In genomic region chr2:105789745-105790466, GRCh38 we compare ENCODE assay signal across 8 cellular contexts. TPM values are rescaled to one million over a fixed set of nuclear protein-coding genes. Genes with fewer than 3 reads are reported as not detected.
A peak's percentile ranks its signal among the peaks of the same experiment; 100 is the strongest.
DNase-seq lines count a peak whose midpoint lies in the region; ATAC-seq and TF ChIP-seq lines count a peak whose summit lies in the region.

No MANE protein-coding gene starts in this region.

- TF ChIP-seq CTCF in AG10803 (conservative IDR thresholded peaks at IDR 0.05; ENCODE audit: low read length) (peak; percentile 27), brain microvascular endothelial cell (IDR thresholded peaks at IDR 0.05; ENCODE audit: low read depth, low read length, missing control alignments) (peak; percentile 13), left lung (IDR thresholded peaks at IDR 0.05) (no peak), suprapubic skin (IDR thresholded peaks at IDR 0.05) (no peak)

- H3K36me3 ChIP-seq in brain microvascular endothelial cell (replicated peaks) (no peaks in the 10 kb centered on the region), left lung (no peaks in the 10 kb centered on the region), suprapubic skin (no peaks in the 10 kb centered on the region)

- ATAC-seq in GM19035 (IDR thresholded peaks at IDR 0.05; ENCODE audit: unreplicated experiment) = peak; percentile 59
- peak; percentile 53 for ATAC-seq in HG03280 (IDR thresholded peaks at IDR 0.05; ENCODE audit: unreplicated experiment)
- peak; percentile 58 for ATAC-seq in left lung
- ATAC-seq in HG02852 (IDR thresholded peaks at IDR 0.05; ENCODE audit: unreplicated experiment) = no peak

- H3K27me3 ChIP-seq in brain microvascular endothelial cell (replicated peaks) (no peaks in the 10 kb centered on the region), left lung (no peaks in the 10 kb centered on the region), suprapubic skin (no peaks in the 10 kb centered on the region)

- TF ChIP-seq EP300 in suprapubic skin (IDR thresholded peaks at IDR 0.05) = no peak

- H3K4me1 ChIP-seq in left lung (peaks cover 12 to 74% of the 10 kb centered on the region in 2 donors), suprapubic skin (peaks cover 46% of the 10 kb centered on the region)

- H3K9me3 ChIP-seq in left lung = no peaks in the 10 kb centered on the region
- no peaks in the 10 kb centered on the region for H3K9me3 ChIP-seq in suprapubic skin

- intact Hi-C loops in left lung (cut with DNase I) = no loop called here

- WGBS in suprapubic skin = 24% methylated on average over 11 of the region's 11 CpGs

- H3K27ac ChIP-seq in brain microvascular endothelial cell (no peak overlapping the region), left lung (peak overlapping the region in 1 of 2 donors; percentile 30), suprapubic skin (peak overlapping the region; percentile 50)

- peak; percentile 75 for DNase-seq in AG10803 (ENCODE audit: low read depth)
- DNase-seq in T follicular helper cell (ENCODE audit: low read depth) = peak; percentile 61
- DNase-seq in brain microvascular endothelial cell = peak; percentile 40
- DNase-seq in left lung = no peak
- no peak for DNase-seq in suprapubic skin (ENCODE audit: low spot score in 2 of 2)

- no peak overlapping the region for H3K4me3 ChIP-seq in AG10803 (ENCODE audit: low read length)
- no peak overlapping the region for H3K4me3 ChIP-seq in brain microvascular endothelial cell (ENCODE audit: low read depth, low read length)
- no peak overlapping the region for H3K4me3 ChIP-seq in left lung
- H3K4me3 ChIP-seq in suprapubic skin = peak overlapping the region; percentile 2

- TF ChIP-seq POLR2A in suprapubic skin (IDR thresholded peaks at IDR 0.05) = no peak

- in situ Hi-C loops in brain microvascular endothelial cell (cut with HindIII; ENCODE audit: low pct_ligation_motif_present, low sequenced_read_pairs) = no loop called here

RNA-seq across cellular contexts. Expression of gene NCK2, which starts 45.2 kb away (rescaled TPM):
- 10 to 100 TPM; 37.6 to 43.5 TPM for total RNA-seq in left lung
- total RNA-seq in suprapubic skin = 10 to 100 TPM; 40.1 to 59.4 (median 49.2) TPM

Comparison
In these comparisons a context has a peak if more than half of its experiments do, and no peak if none do; other contexts are left out.
1. DNase-seq: peak in AG10803 (single experiment), T follicular helper cell (single experiment) and brain microvascular endothelial cell (single experiment); none in left lung (0 of 2) and suprapubic skin (0 of 2).
2. CTCF ChIP-seq: peak in AG10803 (single experiment) and brain microvascular endothelial cell (single experiment); none in left lung (0 of 2) and suprapubic skin (0 of 2).